In genomic region chr21:15508554-15508953, GRCh38 we compare ENCODE assay signal across 25 cellular contexts.
"Had no signal": no experiment of that assay in that cellular context is flagged by ENCODE, and none has a peak within 500 bp of the region (broad histone marks: within the 10 kb centered on the region; RNA-seq: fewer than 3 reads in every experiment).

No MANE protein-coding gene starts in this region.

- H3K9me3 ChIP-seq: Peyer's patch, SJSA1 had no signal

- H3K27ac ChIP-seq: Peyer's patch, RWPE1, SJSA1 had no signal

- H3K4me3 ChIP-seq: Peyer's patch, SJSA1 had no signal

- ATAC-seq: activated CD8-positive, alpha-beta memory T cell treated with anti-CD3 and anti-CD28 coated beads, Interleukin-2, amount 10 ng/mL, durations not matched to agents 7 days and 5 days; activated T-cell treated with anti-CD3 and anti-CD28 coated beads, Interleukin-2, amount 50 U/mL, for 4 hours; SK-N-SH treated with all-trans-retinoic acid at 6 μM for 48 hours; WTC11 had no signal

- H3K4me3 Mint-ChIP-seq: activated CD8-positive, alpha-beta memory T cell treated with anti-CD3 and anti-CD28 coated beads, Interleukin-2, amount 10 ng/mL, durations not matched to agents 7 days and 5 days; activated naive CD4-positive, alpha-beta T cell treated with anti-CD3 and anti-CD28 coated beads for 36 hours; activated naive CD8-positive, alpha-beta T cell; activated T-cell treated with anti-CD3 and anti-CD28 coated beads, Interleukin-2, amount 50 U/mL, for 4 hours; brain; T-helper 1 cell treated with Interleukin-12 subunit alpha and Interleukin-12 subunit beta and Interleukin-4 antibody, amounts not matched to agents 30 μg/mL and 1 μg/mL, for 36 hours; WTC11 had no signal

- H3K36me3 Mint-ChIP-seq: activated CD8-positive, alpha-beta memory T cell treated with anti-CD3 and anti-CD28 coated beads, Interleukin-2, amount 10 ng/mL, durations not matched to agents 7 days and 5 days; brain; WTC11 had no signal

- H3K27me3 ChIP-seq: Peyer's patch, SJSA1 had no signal

- DNase-seq: activated CD4-positive, alpha-beta T cell treated with anti-CD3 and anti-CD28 coated beads for 48 hours; activated CD4-positive, alpha-beta T cell treated with anti-CD3 and anti-CD28 coated beads, Interleukin-2, amount 50 U/mL, for 48 hours; activated CD4-positive, CD25-positive, alpha-beta regulatory T cell treated with anti-CD3 and anti-CD28 coated beads, Interleukin-2, amount 50 U/mL, for 72 hours; activated CD8-positive, alpha-beta memory T cell treated with anti-CD3 and anti-CD28 coated beads, Interleukin-2, amount 10 ng/mL, durations not matched to agents 7 days and 5 days; activated effector memory CD4-positive, alpha-beta T cell treated with anti-CD3 and anti-CD28 coated beads, Interleukin-2, amount 50 U/mL, for 16 hours; activated naive CD4-positive, alpha-beta T cell treated with anti-CD3 and anti-CD28 coated beads for 36 hours; activated T-cell treated with anti-CD3 and anti-CD28 coated beads, Interleukin-2, amount 50 U/mL, for 4 hours; amygdala; Karpas-422; NCI-H1930; NCI-H345; NCI-H510A; NCI-H526 treated with DMSO at 0.1 percent for 48 hours; NCI-H82; OCI-M1; Peyer's patch; SHP77; SW 1271 had no signal

- H3K4me1 ChIP-seq: Peyer's patch, SJSA1 had no signal

- H3K9me3 Mint-ChIP-seq: activated naive CD4-positive, alpha-beta T cell treated with anti-CD3 and anti-CD28 coated beads for 36 hours; activated T-cell treated with anti-CD3 and anti-CD28 coated beads, Interleukin-2, amount 50 U/mL, for 4 hours; brain; T-helper 1 cell treated with Interleukin-12 subunit alpha and Interleukin-12 subunit beta and Interleukin-4 antibody, amounts not matched to agents 30 μg/mL and 1 μg/mL, for 36 hours; WTC11 had no signal

- H3K36me3 ChIP-seq: Peyer's patch, SJSA1 had no signal

- H3K27me3 Mint-ChIP-seq: activated CD8-positive, alpha-beta memory T cell treated with anti-CD3 and anti-CD28 coated beads, Interleukin-2, amount 10 ng/mL, durations not matched to agents 7 days and 5 days; activated naive CD8-positive, alpha-beta T cell; brain had no signal

- H3K4me1 Mint-ChIP-seq: brain had no signal

- H3K27ac Mint-ChIP-seq: activated CD8-positive, alpha-beta memory T cell treated with anti-CD3 and anti-CD28 coated beads, Interleukin-2, amount 10 ng/mL, durations not matched to agents 7 days and 5 days; activated naive CD4-positive, alpha-beta T cell treated with anti-CD3 and anti-CD28 coated beads for 36 hours; activated naive CD8-positive, alpha-beta T cell; brain; T-helper 1 cell treated with Interleukin-12 subunit alpha and Interleukin-12 subunit beta and Interleukin-4 antibody, amounts not matched to agents 30 μg/mL and 1 μg/mL, for 36 hours; WTC11 had no signal
